8 cellular contexts compared by ENCODE assay signal in the genomic region with DNA sequence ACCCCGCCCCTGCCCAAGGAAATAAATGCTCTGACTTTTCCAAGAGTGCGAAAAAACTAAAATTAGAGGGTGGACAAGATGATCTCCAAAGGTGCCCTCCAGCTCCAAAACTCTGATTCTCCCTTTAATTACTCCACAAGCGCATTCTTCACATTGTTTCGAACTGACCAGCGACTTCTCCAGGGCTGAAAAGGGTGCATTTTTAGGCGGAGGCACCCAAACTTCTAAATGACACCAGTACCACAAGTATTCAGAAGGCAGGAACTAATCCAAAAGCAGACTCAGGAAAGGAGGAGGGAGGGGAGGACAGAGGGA. TPM values are rescaled to one million over a fixed set of nuclear protein-coding genes. Genes with fewer than 3 reads are reported as not detected.
DNase-seq lines count a peak whose midpoint lies in the region; ATAC-seq and TF ChIP-seq lines count a peak whose summit lies in the region.

No MANE protein-coding gene starts in this region.

- TF ChIP-seq POLR2A in esophagus squamous epithelium (IDR thresholded peaks at IDR 0.05) (no peak), prostate gland (IDR thresholded peaks at IDR 0.05) (no peak)

- H3K36me3 ChIP-seq in esophagus squamous epithelium (no peaks in the 10 kb centered on the region), prostate gland (no peaks in the 10 kb centered on the region)

- H3K27me3 ChIP-seq in esophagus squamous epithelium (no peaks in the 10 kb centered on the region), prostate gland (replicated peaks; ENCODE audit: insufficient read depth) (no peaks in the 10 kb centered on the region)

- no peak for ATAC-seq in HG03439 (IDR thresholded peaks at IDR 0.05; ENCODE audit: unreplicated experiment)

- H3K4me3 ChIP-seq in esophagus squamous epithelium (peak overlapping the region; percentile 71 to 91 (median 76)), prostate gland (peak overlapping the region; percentile 79 to 92)

- WGBS in esophagus squamous epithelium, 2 donors = 42 to 71% methylated on average over 5 to 6 of the region's 6 CpGs
- 15% methylated on average over 6 of the region's 6 CpGs for WGBS in prostate gland

- TF ChIP-seq CTCF in RWPE1 (conservative IDR thresholded peaks at IDR 0.05; ENCODE audit: low read depth) = no peak
- no peak for TF ChIP-seq CTCF in esophagus squamous epithelium (IDR thresholded peaks at IDR 0.05)
- no peak for TF ChIP-seq CTCF in prostate gland (IDR thresholded peaks at IDR 0.05)

- H3K4me1 ChIP-seq in esophagus squamous epithelium = peaks cover 8 to 88% (median 29%) of the 10 kb centered on the region in 3 donors
- H3K4me1 ChIP-seq in prostate gland (replicated peaks) = peaks cover 46% of the 10 kb centered on the region

- DNase-seq in ELR (ENCODE audit: low read depth) (peak; percentile 62), RWPE1 (ENCODE audit: low spot score) (no peak), esophagus squamous epithelium (lab: John Stamatoyannopoulos, UW) (no peak), prostate gland (ENCODE audit: low spot score) (no peak), KG1 (lab: John Stamatoyannopoulos, UW) (no peak), NCI-H345 treated with DMSO at 0.1 percent for 48 hours (lab: John Stamatoyannopoulos, UW; ENCODE audit: unreplicated experiment) (no peak), HuH-7.5 (ENCODE audit: low spot score) (no peak)

- H3K27ac ChIP-seq in RWPE1 (peak overlapping the region; percentile 98), esophagus squamous epithelium (peak overlapping the region; percentile 77 to 96 (median 92)), prostate gland (peak overlapping the region; percentile 97 to 100)

- H3K9me3 ChIP-seq in esophagus squamous epithelium = no peaks in the 10 kb centered on the region
- no peaks in the 10 kb centered on the region for H3K9me3 ChIP-seq in prostate gland

- CTCF ChIA-PET in RWPE1 (lab: Yijun Ruan, JAX) = interaction anchor here (0.5 to 0.7 kb wide), 3 partner anchors 86 to 954 kb away, joined by 3 to 9 read pairs (median 3); a partner anchor contains a TSS

- intact Hi-C loops in esophagus squamous epithelium (cut with DNase I) = loop anchor here (10.0 kb wide), 1 partner anchor 212 kb away; no protein-coding TSS in a partner anchor
- intact Hi-C loops in prostate gland (cut with DNase I) = loop anchor here (5.0 kb wide), 4 partner anchors 60 to 215 kb away; no protein-coding TSS in a partner anchor

- POLR2A ChIA-PET in RWPE1 (lab: Yijun Ruan, JAX; ENCODE audit: low non-redundant PET) = no interaction called here

RNA-seq across cellular contexts. Expression of a gene that starts 0.8 kb away (rescaled TPM):
- total RNA-seq in esophagus squamous epithelium (10 to 100 TPM in 1 of 4 donors, 1 to 10 TPM in 3; 3.5 to 12.8 (median 4.5) TPM), prostate gland (10 to 100 TPM; 51.1 to 53.9 TPM)
